24 cellular contexts compared by ENCODE assay signal in the genomic region with DNA sequence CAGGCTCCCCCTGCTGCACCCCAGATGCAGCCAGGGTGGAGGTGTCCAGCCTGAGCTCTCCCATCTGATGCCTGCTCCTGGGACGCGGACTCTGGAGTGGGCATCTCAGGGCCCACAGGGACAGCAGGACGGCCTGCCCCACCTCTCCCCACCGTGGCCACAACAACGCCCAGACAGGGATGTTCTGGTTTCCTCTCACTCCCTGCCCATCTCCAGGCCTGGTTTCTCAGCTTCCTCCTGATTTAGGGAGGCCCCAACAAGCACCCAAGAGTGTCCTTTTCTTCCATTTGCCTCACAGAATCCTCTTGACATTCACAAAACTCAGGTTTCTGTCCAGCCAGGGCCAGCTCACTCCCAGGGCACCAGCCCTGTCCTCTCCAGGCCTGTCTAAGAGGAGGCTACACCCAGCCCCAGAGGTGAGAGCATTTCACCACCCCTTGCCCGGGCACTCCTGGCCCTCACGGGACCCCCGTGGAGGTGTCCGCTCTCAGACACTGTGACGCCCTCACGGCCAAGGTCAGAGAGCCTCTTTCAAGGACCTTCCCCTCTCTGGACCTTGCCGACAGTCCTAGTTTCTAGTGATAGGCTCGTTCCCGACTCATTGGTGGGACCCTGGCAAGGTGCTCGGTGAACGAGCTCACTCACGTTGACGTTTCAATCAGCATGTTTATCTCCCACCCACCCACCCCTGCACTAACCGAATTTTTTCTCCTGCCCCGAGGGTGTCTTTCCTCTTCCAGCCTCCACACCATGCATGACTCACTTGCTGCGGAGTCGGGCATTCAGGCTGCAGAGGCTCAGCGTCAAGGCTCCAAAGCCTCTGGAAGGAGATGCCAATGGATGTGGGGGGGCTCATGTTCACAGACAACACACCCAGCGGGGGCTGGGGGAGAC.
DNase-seq lines count a peak whose midpoint lies in the region; TF ChIP-seq lines count a peak whose summit lies in the region.
"Had no signal": no experiment of that assay in that cellular context is flagged by ENCODE, and none has a peak within 500 bp of the region (broad histone marks: within the 10 kb centered on the region; RNA-seq: fewer than 3 reads in every experiment).

No MANE protein-coding gene starts in this region.

- DNase-seq in GM13976 (ENCODE audit: low spot score), result peak; percentile 22
- peak; percentile 53 for DNase-seq in M059J (ENCODE audit: low read depth)
- peak; percentile 44 for DNase-seq in ecto neural progenitor cell (ENCODE audit: low spot score)
- peak; percentile 52 for DNase-seq in posterior vena cava (ENCODE audit: low spot score)
- no peak for DNase-seq in NCI-H524 (lab: John Stamatoyannopoulos, UW)
- no peak for DNase-seq in activated CD4-positive, alpha-beta T cell treated with anti-CD3 and anti-CD28 coated beads for 4 hours
- DNase-seq in middle frontal gyrus (ENCODE audit: extremely low spot score, low spot score), result no peak
- DNase-seq in AG20443 (ENCODE audit: low spot score), result no peak
- DNase-seq: activated CD4-positive, alpha-beta T cell treated with anti-CD3 and anti-CD28 coated beads, Interleukin-2, amount 50 U/mL, for 4 hours; activated naive CD4-positive, alpha-beta T cell treated with Interleukin-2 at 50 U/mL for 16 hours; activated T-cell treated with anti-CD3 and anti-CD28 coated beads for 4 hours; CD4-positive, alpha-beta memory T cell; DMS 273 treated with DMSO at 0.1 percent for 48 hours; effector memory CD4-positive, alpha-beta T cell; hypothalamus; KG1; left ventricle myocardium superior; NCI-H1694; NCI-H526 treated with DMSO at 0.1 percent for 48 hours; sigmoid colon; stimulated activated CD4-positive, alpha-beta T cell treated with anti-CD3 and anti-CD28 coated beads, Interleukin-15, amount 100 ng/mL, for 24 hours; stomach; transverse colon; WERI-Rb-1 had no signal

- in situ Hi-C loops in GM13976 (cut with MboI; ENCODE audit: low sequenced_read_pairs, unreplicated experiment), result no loop called here

- intact Hi-C loops in posterior vena cava (cut with DNase I), result no loop called here

- no peak for TF ChIP-seq CTCF in GM13976 (IDR thresholded peaks at IDR 0.05; ENCODE audit: borderline replicate concordance, control extremely low read depth, extremely low read depth, insufficient read depth, missing control alignments)

Comparison
In these comparisons a context has a peak if more than half of its experiments do, and no peak if none do; other contexts are left out.
1. DNase-seq: peak in GM13976 (single experiment), M059J (single experiment), ecto neural progenitor cell (single experiment) and posterior vena cava (single experiment); none in NCI-H524 (0 of 2), activated CD4-positive, alpha-beta T cell treated with anti-CD3 and anti-CD28 coated beads for 4 hours (0 of 2), middle frontal gyrus (single experiment) and AG20443 (single experiment).